Comparison of ENCODE assay signal across 9 cellular contexts in genomic region chr2:168912466-168913170, GRCh38. TPM values are rescaled to one million over a fixed set of nuclear protein-coding genes. Genes with fewer than 3 reads are reported as not detected.
DNase-seq lines count a peak whose midpoint lies in the region; ATAC-seq and TF ChIP-seq lines count a peak whose summit lies in the region.
"Had no signal": no experiment of that assay in that cellular context is flagged by ENCODE, and none has a peak within 500 bp of the region (broad histone marks: within the 10 kb centered on the region; RNA-seq: fewer than 3 reads in every experiment).

No MANE protein-coding gene starts in this region.

- WGBS in SK-N-SH (ENCODE audit: low lambda C conversion rate) = 30% methylated on average over 20 of the region's 20 CpGs

- H3F3A ChIP-seq in SK-N-SH (replicated peaks; ENCODE audit: insufficient read depth) = no peaks in the 10 kb centered on the region

- H3K36me3 ChIP-seq in HUES48 (ENCODE audit: control insufficient read depth, insufficient read depth, low read length) (no peaks in the 10 kb centered on the region), SK-N-SH (replicated peaks in 1 of 2; ENCODE audit: control insufficient read depth in 1 of 2, insufficient read depth in 2 of 2, low read length in 1 of 2) (no peaks in the 10 kb centered on the region), rectal smooth muscle tissue (ENCODE audit: control insufficient read depth, insufficient read depth, low read length) (no peaks in the 10 kb centered on the region), WERI-Rb-1 (no peaks in the 10 kb centered on the region)

- TF ChIP-seq RAD21 in SK-N-SH (IDR thresholded peaks at IDR 0.05; ENCODE audit: low read length) = no peak

- no peak for TF ChIP-seq CTCF in SK-N-SH (IDR thresholded peaks at IDR 0.05)
- no peak for TF ChIP-seq CTCF in foreskin keratinocyte (conservative IDR thresholded peaks at IDR 0.05)
- no peak for TF ChIP-seq CTCF in WERI-Rb-1 (IDR thresholded peaks at IDR 0.05; ENCODE audit: low read depth, low read length)

- DNase-seq in SK-N-SH (peak; percentile 79), foreskin keratinocyte (peak in 1 of 2 donors; percentile 8), NCI-H1436 treated with DMSO at 0.1 percent for 48 hours (lab: John Stamatoyannopoulos, UW) (no peak), WERI-Rb-1 (no peak)

- CTCF ChIA-PET in SK-N-SH (lab: Yijun Ruan, JAX) = interaction anchor here (1.1 to 1.6 kb wide), 4 partner anchors 9 to 566 kb away, joined by 3 to 10 read pairs (median 4); no protein-coding TSS in a partner anchor

- peak overlapping the region; percentile 13; the same call in 1 of the 2 replicates for H3K9ac ChIP-seq in HUES48 (ENCODE audit: low read depth, low read length)
- H3K9ac ChIP-seq in SK-N-SH = no peak overlapping the region
- no peak overlapping the region for H3K9ac ChIP-seq in rectal smooth muscle tissue (ENCODE audit: low read length)

- peak; percentile 85 for ATAC-seq in foreskin keratinocyte
- no peak for ATAC-seq in GM19324 (IDR thresholded peaks at IDR 0.05; ENCODE audit: low FRiP score, unreplicated experiment)
- no peak for ATAC-seq in GM19397 (IDR thresholded peaks at IDR 0.05; ENCODE audit: unreplicated experiment)

- peaks cover 51% of the 10 kb centered on the region for H3K4me1 ChIP-seq in HUES48 (ENCODE audit: control insufficient read depth, insufficient read depth, low read length)
- H3K4me1 ChIP-seq in SK-N-SH (ENCODE audit: control insufficient read depth in 1 of 2, insufficient read depth in 2 of 2, low read depth in 1 of 2, low read length in 1 of 2) = peaks cover 0 to 4% of the 10 kb centered on the region in 2 experiments; a peak in 2 of 4 replicates
- H3K4me1 ChIP-seq in foreskin keratinocyte = no peaks in the 10 kb centered on the region
- no peaks in the 10 kb centered on the region for H3K4me1 ChIP-seq in rectal smooth muscle tissue (ENCODE audit: control insufficient read depth, insufficient read depth, low read length)

- no peaks in the 10 kb centered on the region for H3K9me2 ChIP-seq in SK-N-SH

- H4K20me1 ChIP-seq in SK-N-SH (ENCODE audit: insufficient read depth) = no peaks in the 10 kb centered on the region

- H3K9me3 ChIP-seq in HUES48 (ENCODE audit: control insufficient read depth, insufficient read depth, low read length) (0 out of 2 replicates have a peak, but pooled peaks cover 6% of the 10 kb centered on the region), SK-N-SH (no peaks in the 10 kb centered on the region), WERI-Rb-1 (ENCODE audit: severe bottlenecking) (no peaks in the 10 kb centered on the region)

- H3K27ac ChIP-seq in HUES48 (ENCODE audit: low read depth, low read length) = no peak overlapping the region
- peak overlapping the region in 1 of 2 experiments; percentile 58; a peak in 1 of 4 replicates for H3K27ac ChIP-seq in SK-N-SH (ENCODE audit: low read depth in 2 of 2, low read length in 1 of 2)
- H3K27ac ChIP-seq in foreskin keratinocyte = no peak overlapping the region
- no peak overlapping the region for H3K27ac ChIP-seq in rectal smooth muscle tissue (ENCODE audit: low read depth, low read length)
- H3K27ac ChIP-seq in WERI-Rb-1 = no peak overlapping the region

- H3K27me3 ChIP-seq in HUES48 (ENCODE audit: control insufficient read depth, insufficient read depth, low read length) (peaks cover 12% of the 10 kb centered on the region; the same call in 1 of the 2 replicates), SK-N-SH (ENCODE audit: insufficient read depth) (peaks cover 6% of the 10 kb centered on the region), foreskin keratinocyte (peaks cover 60% of the 10 kb centered on the region), rectal smooth muscle tissue (ENCODE audit: control insufficient read depth, insufficient read depth, low read length) (no peaks in the 10 kb centered on the region), WERI-Rb-1 (ENCODE audit: insufficient read depth, low read depth, severe bottlenecking) (no peaks in the 10 kb centered on the region)

- peak overlapping the region; percentile 89 for H2AFZ ChIP-seq in SK-N-SH (ENCODE audit: low read depth)

- peak overlapping the region; percentile 93 for H3K4me2 ChIP-seq in SK-N-SH

- no peak for TF ChIP-seq EP300 in SK-N-SH (IDR thresholded peaks at IDR 0.05; ENCODE audit: borderline replicate concordance in 1 of 2, low read depth in 1 of 2, low read length in 1 of 2)

- peak overlapping the region; percentile 48 for H3K4me3 ChIP-seq in HUES48 (ENCODE audit: low read depth, low read length)
- peak overlapping the region; percentile 41 to 69 for H3K4me3 ChIP-seq in SK-N-SH (ENCODE audit: low read depth in 2 of 2, low read length in 1 of 2)
- peak overlapping the region; percentile 49 for H3K4me3 ChIP-seq in rectal smooth muscle tissue (ENCODE audit: low read length)
- H3K4me3 ChIP-seq in WERI-Rb-1 (ENCODE audit: low read depth, low read length) = no peak overlapping the region

- POLR2A ChIA-PET in SK-N-SH (lab: Yijun Ruan, JAX) = interaction anchor here (0.7 kb wide), 1 partner anchor 513 kb away, joined by 3 read pairs; no protein-coding TSS in a partner anchor

- no peaks in the 10 kb centered on the region for H3K79me2 ChIP-seq in SK-N-SH (ENCODE audit: insufficient read depth)

TF ChIP-seq in SK-N-SH, 30 proteins besides CTCF, POLR2A, EP300 and RAD21:
- peak; percentile 17 for TF ChIP-seq CHD2 (IDR thresholded peaks at IDR 0.05; ENCODE audit: low read length, partially characterized antibody)
- TF ChIP-seq PBX3 (IDR thresholded peaks at IDR 0.05) = no peak

RNA-seq across cellular contexts. Expression of gene G6PC2, which starts 11.5 kb away (rescaled TPM):
- polyA plus RNA-seq in SK-N-SH (2012; rRNA removed) = not detected in 2 replicates
- polyA plus RNA-seq in SK-N-SH (2012; cell fraction: cytosol; rRNA removed) = not detected in 2 replicates
- not detected in 2 replicates for polyA plus RNA-seq in SK-N-SH (2012; cell fraction: nucleus; rRNA removed)
- total RNA-seq in foreskin keratinocyte = not detected in 2 replicates
- not detected in 2 replicates for polyA plus RNA-seq in foreskin keratinocyte
- total RNA-seq: subcutaneous adipose tissue had no signal

RNA-seq across cellular contexts. Expression of gene SPC25, which starts 22.4 kb away (rescaled TPM):
- polyA plus RNA-seq in SK-N-SH (2012; rRNA removed) (4.8 TPM in 2 replicates), foreskin keratinocyte (16.6 and 26.1 TPM in 2 replicates)
- polyA plus RNA-seq in SK-N-SH (2012; cell fraction: cytosol; rRNA removed) = 6.9 and 9.4 TPM in 2 replicates
- polyA plus RNA-seq in SK-N-SH (2012; cell fraction: nucleus; rRNA removed) = 0.90 and 1.2 TPM in 2 replicates
- 11.4 and 15.4 TPM in 2 replicates for total RNA-seq in foreskin keratinocyte
- total RNA-seq: subcutaneous adipose tissue had no signal
